7 cellular contexts compared by ENCODE assay signal in the genomic region with DNA sequence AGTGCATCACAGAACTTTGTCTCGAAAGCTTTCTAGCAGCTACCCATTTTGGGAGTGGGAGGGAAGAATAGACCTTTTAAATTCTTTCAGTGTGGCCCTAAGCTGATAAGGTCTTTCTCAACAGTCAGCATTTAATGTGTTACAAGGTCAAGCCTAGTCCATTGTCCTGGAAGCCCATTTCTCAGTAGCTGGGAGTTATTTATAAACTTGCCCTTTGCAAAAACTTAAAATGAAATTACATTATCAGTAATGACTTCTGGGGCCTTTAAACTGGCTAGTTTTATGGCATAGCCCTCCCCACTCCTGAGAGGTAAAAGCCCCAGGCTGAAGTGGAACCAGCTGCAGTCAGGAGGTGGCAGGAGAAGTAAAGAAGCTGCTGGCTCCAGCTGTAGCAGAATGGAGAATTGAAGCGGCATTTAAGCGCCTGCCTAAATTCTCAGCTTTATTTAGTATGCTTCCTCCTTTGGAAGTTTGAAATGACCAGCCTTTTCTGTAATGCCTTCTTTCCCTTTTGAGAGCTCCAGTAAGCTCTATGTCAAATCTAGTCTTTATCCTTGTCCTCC. TPM values are rescaled to one million over a fixed set of nuclear protein-coding genes. Genes with fewer than 3 reads are reported as not detected.
DNase-seq lines count a peak whose midpoint lies in the region; ATAC-seq and TF ChIP-seq lines count a peak whose summit lies in the region.
"Had no signal": no experiment of that assay in that cellular context is flagged by ENCODE, and none has a peak within 500 bp of the region (broad histone marks: within the 10 kb centered on the region; RNA-seq: fewer than 3 reads in every experiment).

No MANE protein-coding gene starts in this region.

- TF ChIP-seq CTCF in Panc1 (IDR thresholded peaks at IDR 0.05) (no peak), heart right ventricle (IDR thresholded peaks at IDR 0.05) (peak in 5 of 9 donors; percentile 14 to 56 (median 43)), thyroid gland (IDR thresholded peaks at IDR 0.05) (peak in 2 of 6 experiments; percentile 23 to 25)

- H3K27me3 ChIP-seq in Panc1 (ENCODE audit: control insufficient read depth, insufficient read depth, low read length) (no peaks in the 10 kb centered on the region), heart right ventricle (no peaks in the 10 kb centered on the region), thyroid gland (no peaks in the 10 kb centered on the region)

- DNase-seq in Panc1 (ENCODE audit: low read depth, low spot score) (no peak), heart right ventricle (no peak), thyroid gland (peak; percentile 33 to 34), NK-92 (lab: John Stamatoyannopoulos, UW; ENCODE audit: unreplicated experiment) (no peak)
- DNase-seq: SHP77 treated with DMSO at 0.1 percent for 48 hours had no signal

- no peak overlapping the region for H3K27ac ChIP-seq in Panc1 (ENCODE audit: low read length)
- peak overlapping the region in 9 of 10 donors; percentile 24 to 78 (median 69) for H3K27ac ChIP-seq in heart right ventricle
- peak overlapping the region; percentile 28 to 66 (median 47) for H3K27ac ChIP-seq in thyroid gland
- H3K27ac ChIP-seq: HL-60 had no signal

- ATAC-seq in Panc1 = no peak
- ATAC-seq in heart right ventricle = peak; percentile 64 to 88 (median 78)
- no peak for ATAC-seq in HG02885 (IDR thresholded peaks at IDR 0.05; ENCODE audit: poor library complexity, unreplicated experiment)

- BruUV-seq in Panc1 (replicated peaks; lab: Mats Ljungman, UMichigan) = TSS peak; percentile 34

- 27 to 29% methylated on average over 3 of the region's 3 CpGs for WGBS in heart right ventricle, 2 donors
- WGBS in thyroid gland, 2 donors = 53 to 63% methylated on average over 3 of the region's 3 CpGs

- CTCF ChIA-PET in Panc1 (lab: Charles Lee) = interaction anchor here (0.6 kb wide), 1 partner anchor 104 kb away, joined by 4 read pairs; no protein-coding TSS in a partner anchor

- in situ Hi-C loops in Panc1 (cut with HindIII; ENCODE audit: low pct_unique_long_range_greater_than_20kb, low sequenced_read_pairs) = no loop called here

- no peak for TF ChIP-seq POLR2A in thyroid gland (IDR thresholded peaks at IDR 0.05)

- POLR2A ChIA-PET in Panc1 (lab: Charles Lee) = no interaction called here

- H3K4me1 ChIP-seq in Panc1 (ENCODE audit: control insufficient read depth, insufficient read depth, low read length) (no peaks in the 10 kb centered on the region), heart right ventricle (peaks cover 16 to 57% (median 32%) of the 10 kb centered on the region in 9 donors), thyroid gland (peaks cover 41 to 52% of the 10 kb centered on the region in 2 donors)

- no peak overlapping the region for H3K4me3 ChIP-seq in Panc1 (ENCODE audit: low read depth in 2 of 2, low read length in 2 of 2)
- no peak overlapping the region for H3K4me3 ChIP-seq in heart right ventricle
- no peak overlapping the region for H3K4me3 ChIP-seq in thyroid gland (replicated peaks in 1 of 3)

- peaks cover 10% of the 10 kb centered on the region for H3K36me3 ChIP-seq in Panc1 (ENCODE audit: control insufficient read depth, insufficient read depth, low read length)
- H3K36me3 ChIP-seq in heart right ventricle = peaks cover 0 to 47% (median 13%) of the 10 kb centered on the region in 9 donors
- H3K36me3 ChIP-seq in thyroid gland = peaks cover 8 to 11% of the 10 kb centered on the region in 2 donors

- intact Hi-C loops in Panc1 (cut with micrococcal nuclease; ENCODE audit: unreplicated experiment) = no loop called here
- intact Hi-C loops in heart right ventricle (cut with DNase I) = loop anchor here in 1 of 10 donors (2.0 kb wide), 1 partner anchor 21 kb away; no protein-coding TSS in a partner anchor
- intact Hi-C loops in thyroid gland (cut with DNase I) = no loop called here

- H3K9me3 ChIP-seq in Panc1 (ENCODE audit: control insufficient read depth, insufficient read depth, low read depth, low read length) = no peaks in the 10 kb centered on the region
- H3K9me3 ChIP-seq in heart right ventricle = no peaks in the 10 kb centered on the region
- H3K9me3 ChIP-seq in thyroid gland = no peaks in the 10 kb centered on the region

RNA-seq across cellular contexts. Expression of a gene that starts 12.4 kb away (rescaled TPM):
- total RNA-seq in Panc1 (2021; ENCODE audit: unreplicated experiment) (175 TPM), heart right ventricle (100 to 1,000 TPM; 111 to 143 (median 131) TPM), thyroid gland (100 to 1,000 TPM; 181 to 284 (median 236) TPM)
- polyA plus RNA-seq in Panc1 (2012; ENCODE audit: insufficient read length) = 147 TPM
- 100 to 1,000 TPM in 1 of 2 donors, 10 to 100 TPM in 1; 64.0 to 152 TPM for polyA plus RNA-seq in heart right ventricle

RNA-seq across cellular contexts. Expression of a gene that starts 26.9 kb away (rescaled TPM):
- total RNA-seq in Panc1 (2021; ENCODE audit: unreplicated experiment) (not detected), heart right ventricle (1 to 10 TPM in 1 of 10 donors, under 1 TPM in 3, not detected in 6; 0.15 to 2.9 (median 0.25) TPM), thyroid gland (under 1 TPM in 2 of 4 donors, not detected in 2; 0.39 to 0.40 TPM)
- polyA plus RNA-seq in Panc1 (2012; ENCODE audit: insufficient read length) = not detected
- polyA plus RNA-seq in heart right ventricle = under 1 TPM in 1 of 2 donors, not detected in 1; 0.45 TPM

RNA-seq across cellular contexts. Expression of a gene that starts 36.5 kb away (rescaled TPM):
- total RNA-seq in Panc1 (2021; ENCODE audit: unreplicated experiment) (0.26 TPM), heart right ventricle (1 to 10 TPM in 1 of 10 donors, under 1 TPM in 8, not detected in 1; 0.17 to 1.4 (median 0.50) TPM), thyroid gland (1 to 10 TPM in 1 of 4 donors, under 1 TPM in 3; 0.56 to 1.7 (median 0.61) TPM)
- 0.24 TPM for polyA plus RNA-seq in Panc1 (2012; ENCODE audit: insufficient read length)
- under 1 TPM in 1 of 2 donors, not detected in 1; 0.28 TPM for polyA plus RNA-seq in heart right ventricle

RNA-seq across cellular contexts. Expression of a gene that starts 47.2 kb away (rescaled TPM):
- total RNA-seq in Panc1 (2021; ENCODE audit: unreplicated experiment) = 5.9 TPM
- 10.0 TPM for polyA plus RNA-seq in Panc1 (2012; ENCODE audit: insufficient read length)
- 10 to 100 TPM in 2 of 10 donors, 1 to 10 TPM in 8; 3.8 to 19.1 (median 4.8) TPM for total RNA-seq in heart right ventricle
- polyA plus RNA-seq in heart right ventricle = 10 to 100 TPM in 1 of 2 donors, 1 to 10 TPM in 1; 8.1 to 10.5 TPM
- 10 to 100 TPM; 24.2 to 38.9 (median 29.3) TPM for total RNA-seq in thyroid gland

RNA-seq across cellular contexts. Expression of a gene that starts 56.8 kb away (rescaled TPM):
- total RNA-seq in Panc1 (2021; ENCODE audit: unreplicated experiment) = 689 TPM
- 452 TPM for polyA plus RNA-seq in Panc1 (2012; ENCODE audit: insufficient read length)
- total RNA-seq in heart right ventricle = 100 to 1,000 TPM; 419 to 538 (median 462) TPM
- 100 to 1,000 TPM; 353 to 641 TPM for polyA plus RNA-seq in heart right ventricle
- total RNA-seq in thyroid gland = 100 to 1,000 TPM; 298 to 519 (median 435) TPM

Comparison
In these comparisons a context has a peak if more than half of its experiments do, and no peak if none do; other contexts are left out.
1. ATAC-seq: peak in heart right ventricle (8 of 8); none in Panc1 (single experiment) and HG02885 (single experiment).
2. DNase-seq: peak in thyroid gland (2 of 2); none in Panc1 (single experiment), heart right ventricle (0 of 2) and NK-92 (single experiment).